8 cellular contexts compared by ENCODE assay signal in genomic region chr1:15523104-15523921, GRCh38. TPM values are rescaled to one million over a fixed set of nuclear protein-coding genes. Genes with fewer than 3 reads are reported as not detected.
DNase-seq lines count a peak whose midpoint lies in the region; ATAC-seq and TF ChIP-seq lines count a peak whose summit lies in the region.

No MANE protein-coding gene starts in this region.

- peak overlapping the region; percentile 100 for H3K27ac Mint-ChIP-seq in MCF 10A (ENCODE audit: low read depth, unreplicated experiment)

- H3K36me3 ChIP-seq in left ventricle myocardium inferior (no peaks in the 10 kb centered on the region), mesodermal cell (ENCODE audit: control insufficient read depth, insufficient read depth, low read length) (no peaks in the 10 kb centered on the region), aorta (ENCODE audit: control insufficient read depth in 1 of 2, insufficient read depth in 2 of 2, low read length in 1 of 2) (no peaks in the 10 kb centered on the region)

- BruUV-seq in MCF 10A (replicated peaks; lab: Mats Ljungman, UMichigan) = TSS peak; percentile 50

- H3K27me3 ChIP-seq in left ventricle myocardium inferior (ENCODE audit: low read depth) (no peaks in the 10 kb centered on the region), aorta (ENCODE audit: control insufficient read depth in 1 of 2, insufficient read depth in 2 of 2, low read length in 1 of 2) (no peaks in the 10 kb centered on the region)

- H3K9me3 ChIP-seq in left ventricle myocardium inferior (replicated peaks) (no peaks in the 10 kb centered on the region), mesodermal cell (ENCODE audit: control insufficient read depth, low read length) (no peaks in the 10 kb centered on the region), aorta (ENCODE audit: control insufficient read depth, low read length) (no peaks in the 10 kb centered on the region)

- no peaks in the 10 kb centered on the region for H3K27me3 Mint-ChIP-seq in MCF 10A (ENCODE audit: insufficient read depth, unreplicated experiment)

- WGBS in mesodermal cell (ENCODE audit: insufficient coverage in 2 of 2), 2 experiments = 61 to 68% methylated on average over 8 to 11 of the region's 12 CpGs
- 61 to 62% methylated on average over 12 of the region's 12 CpGs for WGBS in aorta, 2 donors

- peaks cover 8% of the 10 kb centered on the region for H3K36me3 Mint-ChIP-seq in MCF 10A (ENCODE audit: insufficient read depth, unreplicated experiment)

- H3K4me1 Mint-ChIP-seq in MCF 10A (ENCODE audit: insufficient read depth, unreplicated experiment) = peaks cover 16% of the 10 kb centered on the region

- CTCF ChIA-PET in MCF 10A (lab: Yijun Ruan, JAX) = interaction anchor here (0.9 to 1.0 kb wide), 2 partner anchors 199 to 269 kb away, joined by 4 to 7 read pairs; no protein-coding TSS in a partner anchor
- CTCF ChIA-PET in GM10248 (lab: Yijun Ruan, JAX) = no interaction called here

- H3K27ac ChIP-seq in left ventricle myocardium inferior (replicated peaks) = peak overlapping the region; percentile 98
- H3K27ac ChIP-seq in mesodermal cell (ENCODE audit: low read depth, low read length, severe bottlenecking) = peak overlapping the region; percentile 78
- H3K27ac ChIP-seq in aorta (ENCODE audit: low read depth in 1 of 2, low read length in 2 of 2) = peak overlapping the region in 1 of 2 donors; percentile 92

- H3K4me1 ChIP-seq in left ventricle myocardium inferior (peaks cover 49% of the 10 kb centered on the region), mesodermal cell (ENCODE audit: control insufficient read depth, insufficient read depth, low read length, poor library complexity, severe bottlenecking) (peaks cover 13% of the 10 kb centered on the region), aorta (ENCODE audit: control insufficient read depth in 1 of 2, insufficient read depth in 2 of 2, low read length in 2 of 2) (no peaks in the 10 kb centered on the region)

- intact Hi-C loops in left ventricle myocardium inferior (cut with micrococcal nuclease) = no loop called here
- intact Hi-C loops in left cardiac atrium (cut with DNase I) = no loop called here
- intact Hi-C loops in MCF 10A (cut with micrococcal nuclease) = no loop called here
- intact Hi-C loops in aorta (cut with DNase I) = loop anchor here (10.0 kb wide), 1 partner anchor 199 kb away; no protein-coding TSS in a partner anchor

- DNase-seq in left ventricle myocardium inferior (no peak), left cardiac atrium (no peak), MCF 10A (ENCODE audit: unreplicated experiment) (no peak), aorta (peak in 1 of 2 donors; percentile 37), cerebellum (ENCODE audit: low spot score) (no peak), GM10248 (ENCODE audit: extremely low spot score) (no peak)

- H3K4me3 Mint-ChIP-seq in MCF 10A (ENCODE audit: unreplicated experiment) = peak overlapping the region; percentile 92

- ATAC-seq in left cardiac atrium (no peak), aorta (ENCODE audit: low FRiP score) (no peak), GM19395 (IDR thresholded peaks at IDR 0.05; ENCODE audit: unreplicated experiment) (no peak)

- H3K4me3 ChIP-seq in left ventricle myocardium inferior (peak overlapping the region; percentile 93), mesodermal cell (ENCODE audit: extremely low read depth, insufficient read depth, low read length, poor library complexity, severe bottlenecking) (peak overlapping the region; percentile 66), aorta (ENCODE audit: low read length in 2 of 2) (peak overlapping the region; percentile 88 to 91)

- POLR2A ChIA-PET in MCF 10A (lab: Yijun Ruan, JAX) = interaction anchor here (0.6 to 1.0 kb wide), 3 partner anchors 22 to 848 kb away, joined by 3 to 4 read pairs (median 4); no protein-coding TSS in a partner anchor
- POLR2A ChIA-PET in GM10248 (lab: Yijun Ruan, JAX) = interaction anchor here (0.6 kb wide), 1 partner anchor 162 kb away, joined by 7 read pairs; no protein-coding TSS in a partner anchor

- H3K9me3 Mint-ChIP-seq in MCF 10A (ENCODE audit: unreplicated experiment) = no peaks in the 10 kb centered on the region

- TF ChIP-seq CTCF in left ventricle myocardium inferior (IDR thresholded peaks at IDR 0.05; ENCODE audit: borderline replicate concordance) (no peak), MCF 10A (IDR thresholded peaks at IDR 0.05; ENCODE audit: unreplicated experiment) (no peak), GM10248 (IDR thresholded peaks at IDR 0.05; ENCODE audit: control extremely low read depth, extremely low read depth, low read depth, missing control alignments) (no peak)

RNA-seq across cellular contexts. Expression of gene CASP9, which starts 0.7 kb away (rescaled TPM):
- 14.1 TPM for total RNA-seq in left ventricle myocardium inferior
- total RNA-seq in left cardiac atrium = 1 to 10 TPM; 8.5 to 9.8 TPM
- 8.9 and 12.1 TPM in 2 replicates for total RNA-seq in MCF 10A (2022)
- polyA plus RNA-seq in mesodermal cell (2013, experiment 1 of 2) = 11.2 TPM
- 9.0 TPM for polyA plus RNA-seq in mesodermal cell (2013, experiment 2 of 2)
- 1 to 10 TPM; 9.3 to 9.4 TPM for total RNA-seq in aorta
- polyA plus RNA-seq in aorta = 10 to 100 TPM in 1 of 2 donors, 1 to 10 TPM in 1; 7.6 to 25.3 TPM
- 6.4 TPM for total RNA-seq in cerebellum

RNA-seq across cellular contexts. Expression of gene DNAJC16, which starts 3.3 kb away (rescaled TPM):
- total RNA-seq in left ventricle myocardium inferior (16.2 TPM), left cardiac atrium (10 to 100 TPM; 17.1 to 17.7 TPM), MCF 10A (2022) (17.2 and 26.5 TPM in 2 replicates), aorta (10 to 100 TPM; 18.0 to 19.9 TPM), cerebellum (14.2 TPM)
- 9.5 TPM for polyA plus RNA-seq in mesodermal cell (2013, experiment 1 of 2)
- polyA plus RNA-seq in mesodermal cell (2013, experiment 2 of 2) = 11.8 TPM
- polyA plus RNA-seq in aorta = 10 to 100 TPM in 1 of 2 donors, 1 to 10 TPM in 1; 3.9 to 11.3 TPM

RNA-seq across cellular contexts. Expression of gene CELA2B, which starts 47.4 kb away (rescaled TPM):
- total RNA-seq in left ventricle myocardium inferior (not detected), left cardiac atrium (not detected), MCF 10A (2022) (not detected in 2 replicates), aorta (under 1 TPM; 0.45 to 0.57 TPM), cerebellum (not detected)
- polyA plus RNA-seq in mesodermal cell (2013, experiment 1 of 2) = not detected
- polyA plus RNA-seq in mesodermal cell (2013, experiment 2 of 2) = not detected
- under 1 TPM in 1 of 2 donors, not detected in 1; 0.77 TPM for polyA plus RNA-seq in aorta

Comparison
In these comparisons a context has a peak if more than half of its experiments do, and no peak if none do; other contexts are left out.
1. intact Hi-C loops: an anchor here in aorta (10.0 kb wide); none called in left ventricle myocardium inferior, left cardiac atrium and MCF 10A.